ENCODE assay signal across 1 cellular context in the genomic region with DNA sequence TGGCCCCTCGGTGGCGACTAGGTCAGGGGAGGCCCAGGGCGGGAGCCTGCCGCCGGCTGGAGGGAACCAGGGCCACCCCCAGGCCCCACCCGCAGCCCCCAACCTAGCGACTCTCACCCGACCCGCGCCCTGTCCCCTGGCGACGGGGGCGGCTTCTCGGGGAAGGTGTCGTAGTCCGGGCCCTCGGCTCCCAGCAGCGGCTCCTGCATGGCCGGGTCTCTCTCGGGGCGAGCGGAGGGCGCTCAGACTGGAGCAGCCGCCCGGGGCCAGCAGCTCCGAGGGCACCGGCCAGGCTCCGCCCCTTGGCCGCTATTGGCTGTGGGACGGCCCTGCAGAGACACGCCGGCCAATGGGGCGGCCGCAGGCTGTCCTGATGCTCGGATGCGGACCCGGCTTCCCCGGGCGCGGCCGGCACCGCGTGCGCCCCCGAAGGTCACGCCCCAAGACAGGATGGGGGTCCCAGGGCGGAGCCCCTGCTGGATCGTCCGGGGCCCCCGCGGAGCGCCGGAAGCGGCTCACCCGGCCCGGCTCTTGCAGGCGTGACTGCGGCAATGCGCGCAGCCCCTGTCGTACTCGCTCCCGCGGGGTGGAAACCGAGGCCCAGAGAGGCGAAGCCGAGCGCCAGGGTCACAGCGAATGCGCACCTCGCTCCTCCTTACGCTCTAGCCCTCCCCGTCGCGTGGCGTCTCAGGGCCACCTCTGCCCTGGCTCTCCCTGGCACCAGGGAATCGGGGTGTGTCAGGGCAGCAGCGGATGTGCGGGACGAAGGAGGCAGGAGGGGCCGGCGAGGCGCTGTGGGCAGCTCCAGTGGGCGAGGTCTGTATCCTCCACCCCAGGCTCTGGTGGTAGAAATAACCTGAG.
TF ChIP-seq lines count a peak whose summit lies in the region.

A gene with protein sequence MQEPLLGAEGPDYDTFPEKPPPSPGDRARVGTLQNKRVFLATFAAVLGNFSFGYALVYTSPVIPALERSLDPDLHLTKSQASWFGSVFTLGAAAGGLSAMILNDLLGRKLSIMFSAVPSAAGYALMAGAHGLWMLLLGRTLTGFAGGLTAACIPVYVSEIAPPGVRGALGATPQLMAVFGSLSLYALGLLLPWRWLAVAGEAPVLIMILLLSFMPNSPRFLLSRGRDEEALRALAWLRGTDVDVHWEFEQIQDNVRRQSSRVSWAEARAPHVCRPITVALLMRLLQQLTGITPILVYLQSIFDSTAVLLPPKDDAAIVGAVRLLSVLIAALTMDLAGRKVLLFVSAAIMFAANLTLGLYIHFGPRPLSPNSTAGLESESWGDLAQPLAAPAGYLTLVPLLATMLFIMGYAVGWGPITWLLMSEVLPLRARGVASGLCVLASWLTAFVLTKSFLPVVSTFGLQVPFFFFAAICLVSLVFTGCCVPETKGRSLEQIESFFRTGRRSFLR (minus strand): TSS at position 249 of the 861 bp plus-strand sequence. CDS start 40 bp downstream, at position 209.

TF ChIP-seq in H1, 55 proteins besides CTCF, POLR2A, EP300 and RAD21:
- no peak for TF ChIP-seq NANOG (IDR thresholded peaks at IDR 0.05; ENCODE audit: insufficient read depth, low read depth, low read length, poor library complexity, severe bottlenecking)
- peak; percentile 96 for TF ChIP-seq KDM4A (IDR thresholded peaks at IDR 0.05; ENCODE audit: low read depth, low read length, severe bottlenecking)
- peak in 1 of 2 experiments; percentile 45; a peak in 1 of 4 replicates for TF ChIP-seq SIN3A (conservative IDR thresholded peaks at IDR 0.05 in 1 of 2, IDR thresholded peaks at IDR 0.05 in 1 of 2; ENCODE audit: low read depth in 1 of 2, low read length in 2 of 2)
- peak; percentile 69; the same call in 1 of the 2 replicates for TF ChIP-seq SP1 (IDR thresholded peaks at IDR 0.05; ENCODE audit: low read depth, low read length)
- TF ChIP-seq TBP (IDR thresholded peaks at IDR 0.05; ENCODE audit: low read depth, low read length): peak; percentile 53; the same call in 1 of the 2 replicates
- peak; percentile 55 for TF ChIP-seq ASH2L (IDR thresholded peaks at IDR 0.05; ENCODE audit: low read length)
- TF ChIP-seq KDM5A (IDR thresholded peaks at IDR 0.05; ENCODE audit: low read length): no peak
- TF ChIP-seq MAX (IDR thresholded peaks at IDR 0.05): peak; percentile 86
- no peak for TF ChIP-seq TAF7 (optimal IDR thresholded peaks at IDR 0.05; ENCODE audit: borderline replicate concordance, low read depth, low read length)
- peak; percentile 77; the same call in 1 of the 2 replicates for TF ChIP-seq TAF1 (IDR thresholded peaks at IDR 0.05; ENCODE audit: low read depth, low read length)
- peak; percentile 15; the same call in 1 of the 2 replicates for TF ChIP-seq PHF8 (conservative IDR thresholded peaks at IDR 0.05; ENCODE audit: low read depth, low read length)
- TF ChIP-seq, protein P1, sequence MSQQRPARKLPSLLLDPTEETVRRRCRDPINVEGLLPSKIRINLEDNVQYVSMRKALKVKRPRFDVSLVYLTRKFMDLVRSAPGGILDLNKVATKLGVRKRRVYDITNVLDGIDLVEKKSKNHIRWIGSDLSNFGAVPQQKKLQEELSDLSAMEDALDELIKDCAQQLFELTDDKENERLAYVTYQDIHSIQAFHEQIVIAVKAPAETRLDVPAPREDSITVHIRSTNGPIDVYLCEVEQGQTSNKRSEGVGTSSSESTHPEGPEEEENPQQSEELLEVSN (IDR thresholded peaks at IDR 0.05): peak; percentile 81
